ENCODE assay signal across 8 cellular contexts in genomic region chr2:102753563-102754159, GRCh38. TPM values are rescaled to one million over a fixed set of nuclear protein-coding genes. Genes with fewer than 3 reads are reported as not detected.
DNase-seq lines count a peak whose midpoint lies in the region; ATAC-seq and TF ChIP-seq lines count a peak whose summit lies in the region.

No MANE protein-coding gene starts in this region.

- H3K9me3 ChIP-seq in AG04450 (ENCODE audit: control insufficient read depth, insufficient read depth, low read length), result no peaks in the 10 kb centered on the region
- no peaks in the 10 kb centered on the region for H3K9me3 ChIP-seq in OCI-LY7 (ENCODE audit: low read length)
- H3K9me3 ChIP-seq in liver (ENCODE audit: control insufficient read depth in 4 of 4, low read length in 3 of 4), result no peaks in the 10 kb centered on the region

- TF ChIP-seq CTCF in AG04450 (IDR thresholded peaks at IDR 0.05; ENCODE audit: low read depth, low read length), result peak; percentile 74
- peak; percentile 92 for TF ChIP-seq CTCF in OCI-LY7 (conservative IDR thresholded peaks at IDR 0.05; ENCODE audit: low read length)
- peak; percentile 87 for TF ChIP-seq CTCF in liver (IDR thresholded peaks at IDR 0.05; ENCODE audit: low read depth, low read length, missing input control)

- H3K36me3 ChIP-seq in OCI-LY7 (ENCODE audit: insufficient read depth, low read length), result no peaks in the 10 kb centered on the region
- no peaks in the 10 kb centered on the region for H3K36me3 ChIP-seq in liver (ENCODE audit: control insufficient read depth in 4 of 4, insufficient read depth in 3 of 4, low read depth in 1 of 4, low read length in 3 of 4)

- no peak for ATAC-seq in GM18498 (IDR thresholded peaks at IDR 0.05; ENCODE audit: unreplicated experiment)
- ATAC-seq in HG03108 (IDR thresholded peaks at IDR 0.05; ENCODE audit: unreplicated experiment), result no peak

- intact Hi-C loops in OCI-LY7 (cut with micrococcal nuclease; ENCODE audit: unreplicated experiment), result no loop called here

- no peak overlapping the region for H3K27ac ChIP-seq in AG04450 (ENCODE audit: low read depth, low read length)
- no peak overlapping the region for H3K27ac ChIP-seq in OCI-LY7 (ENCODE audit: low read depth, low read length, poor library complexity, severe bottlenecking)
- H3K27ac ChIP-seq in liver (ENCODE audit: low read depth in 1 of 2, low read length in 2 of 2), result no peak overlapping the region

- peak overlapping the region in 1 of 2 donors; percentile 24 for H3K9ac ChIP-seq in liver (ENCODE audit: low read depth in 1 of 2, low read length in 2 of 2)

- H4K20me1 ChIP-seq in OCI-LY7 (ENCODE audit: insufficient read depth, low read length), result no peaks in the 10 kb centered on the region

- POLR2A ChIA-PET in AG04450 (lab: Yijun Ruan, JAX), result no interaction called here
- POLR2A ChIA-PET in OCI-LY7 (lab: Charles Lee), result interaction anchor here (0.7 to 1.4 kb wide), 3 partner anchors 17 to 374 kb away, joined by 3 to 5 read pairs (median 3); a partner anchor contains a TSS

- CTCF ChIA-PET in AG04450 (lab: Charles Lee) (interaction anchor here (0.5 to 6.7 kb wide), 30 partner anchors 8 to 795 kb away, joined by 3 to 189 read pairs (median 6); partner anchors contain the start of gene TMEM182), OCI-LY7 (lab: Charles Lee; ENCODE audit: unreplicated experiment) (interaction anchor here (0.7 to 1.0 kb wide), 2 partner anchors 9 to 18 kb away, joined by 3 read pairs; no protein-coding TSS in a partner anchor)

- DNase-seq in AG04450 (ENCODE audit: low read depth, low spot score) (no peak), G401 (ENCODE audit: low spot score) (peak; percentile 84), HT1080 (ENCODE audit: low read depth) (peak; percentile 55), OCI-LY7 (ENCODE audit: low spot score) (peak; percentile 58), cerebellar cortex (ENCODE audit: low spot score) (peak; percentile 82)

- no peaks in the 10 kb centered on the region for H3K9me2 ChIP-seq in OCI-LY7 (ENCODE audit: insufficient read depth, low read length)

- H3K4me3 ChIP-seq in AG04450 (ENCODE audit: low read depth, low read length), result no peak overlapping the region
- H3K4me3 ChIP-seq in OCI-LY7 (ENCODE audit: low read depth, low read length, poor library complexity, severe bottlenecking), result no peak overlapping the region
- no peak overlapping the region for H3K4me3 ChIP-seq in liver (ENCODE audit: low read depth in 1 of 3, low read length in 3 of 3)

- peak; percentile 89 to 92 for TF ChIP-seq RAD21 in liver (IDR thresholded peaks at IDR 0.05)

- H3K79me2 ChIP-seq in OCI-LY7 (ENCODE audit: insufficient read depth, low read depth, low read length), result no peaks in the 10 kb centered on the region

- in situ Hi-C loops in G401 (cut with HindIII; ENCODE audit: low sequenced_read_pairs), result no loop called here

- H3K4me2 ChIP-seq in OCI-LY7 (ENCODE audit: low read length), result no peak overlapping the region

- H3K4me1 ChIP-seq in OCI-LY7 (ENCODE audit: insufficient read depth, low read length, poor library complexity, severe bottlenecking) (no peaks in the 10 kb centered on the region), liver (ENCODE audit: control insufficient read depth in 4 of 4, insufficient read depth in 4 of 4, low read length in 3 of 4) (peaks cover 1 to 21% (median 12%) of the 10 kb centered on the region in 4 donors)

- no TSS peak for BruUV-seq in OCI-LY7 (replicated peaks; lab: Mats Ljungman, UMichigan)

- 69% methylated on average over 7 of the region's 7 CpGs for WGBS in liver

- H3K27me3 ChIP-seq in AG04450 (ENCODE audit: control insufficient read depth, insufficient read depth, low read length) (no peaks in the 10 kb centered on the region), liver (ENCODE audit: control insufficient read depth in 4 of 4, insufficient read depth in 4 of 4, low read length in 3 of 4) (no peaks in the 10 kb centered on the region)

- H2AFZ ChIP-seq in OCI-LY7 (ENCODE audit: low read length), result no peak overlapping the region

TF ChIP-seq in liver, 16 proteins besides CTCF, POLR2A, EP300 and RAD21:
- TF ChIP-seq HNF4G (IDR thresholded peaks at IDR 0.05) (no peak), RXRA (IDR thresholded peaks at IDR 0.05) (peak in 1 of 2 donors; percentile 4)
TF ChIP-seq in liver: peak in this region for 1.

RNA-seq across cellular contexts. Expression of gene TMEM182, which starts 8.2 kb away (rescaled TPM):
- polyA plus RNA-seq in AG04450 (2011; rRNA removed) (3.5 and 3.6 TPM in 2 replicates), liver (1 to 10 TPM; 2.8 to 5.8 TPM)
- polyA minus RNA-seq in AG04450 (2011; rRNA and poly(A)+ RNA removed), result 1.1 and 1.9 TPM in 2 replicates
- total RNA-seq in G401 (2014; rRNA removed; shearing (Covaris generic)), result 1.8 and 3.8 TPM in 2 replicates
- total RNA-seq in HT1080 (2014; rRNA removed; shearing (Covaris generic)), result 1.5 and 8.3 TPM in 2 replicates
- 4.4 and 5.7 TPM in 2 replicates for polyA plus RNA-seq in HT1080 (2015; cell fraction: cytosol; rRNA removed)
- polyA plus RNA-seq in HT1080 (2015; cell fraction: nucleus; rRNA removed), result 2.2 and 2.4 TPM in 2 replicates
- total RNA-seq in OCI-LY7 (2014; rRNA removed; shearing (Covaris generic)), result 2.1 and 7.2 TPM in 2 replicates
- total RNA-seq in OCI-LY7 (2022) (3.2 and 3.7 TPM in 2 replicates), liver (10 to 100 TPM in 1 of 2 donors, 1 to 10 TPM in 1; 4.4 to 12.5 TPM)
